Comparison of ENCODE assay signal across 8 cellular contexts in genomic region chr2:126971481-126972271, GRCh38.
DNase-seq lines count a peak whose midpoint lies in the region; ATAC-seq and TF ChIP-seq lines count a peak whose summit lies in the region.

No MANE protein-coding gene starts in this region.

- POLR2A ChIA-PET in SK-N-SH (lab: Yijun Ruan, JAX), result no interaction called here

- H2AFZ ChIP-seq in Karpas-422 (ENCODE audit: low read length), result 0 out of 2 replicates have a peak overlapping the region, but pooled peaks have one; percentile 39
- peak overlapping the region; percentile 79; the same call in 1 of the 2 replicates for H2AFZ ChIP-seq in SK-N-SH (ENCODE audit: low read depth)

- intact Hi-C loops in posterior vena cava (cut with DNase I), result no loop called here

- no peaks in the 10 kb centered on the region for H3K4me1 Mint-ChIP-seq in activated naive CD4-positive, alpha-beta T cell treated with anti-CD3 and anti-CD28 coated beads, Interleukin-2, amount 50 U/mL, for 24 hours
- H3K4me1 Mint-ChIP-seq in glutamatergic neuron (ENCODE audit: low read depth, unreplicated experiment), result peaks cover 4% of the 10 kb centered on the region

- ATAC-seq in GM21786 (IDR thresholded peaks at IDR 0.05; ENCODE audit: unreplicated experiment) (peak; percentile 92), upper lobe of left lung (ENCODE audit: low FRiP score in 2 of 2) (peak; percentile 88 to 93)

- TF ChIP-seq POLR2A in upper lobe of left lung (IDR thresholded peaks at IDR 0.05), result no peak

- DNase-seq in EH (ENCODE audit: low read depth) (peak; percentile 74), Karpas-422 (peak; percentile 89), SK-N-SH (peak; percentile 92), glutamatergic neuron (peak; percentile 85), posterior vena cava (ENCODE audit: low spot score) (peak; percentile 93), upper lobe of left lung (peak; percentile 71 to 92)

- peak overlapping the region; percentile 29; the same call in 1 of the 2 replicates for H3K4me3 ChIP-seq in Karpas-422 (ENCODE audit: low read length)
- H3K4me3 ChIP-seq in SK-N-SH (ENCODE audit: low read depth in 2 of 2, low read length in 1 of 2), result peak overlapping the region; percentile 38 to 59; a peak in 3 of 4 replicates
- peak overlapping the region; percentile 11 to 45 (median 38) for H3K4me3 ChIP-seq in upper lobe of left lung

- CTCF ChIA-PET in SK-N-SH (lab: Yijun Ruan, JAX), result interaction anchor here (0.6 to 3.2 kb wide), 71 partner anchors 8 to 1229 kb away, joined by 3 to 80 read pairs (median 4); no protein-coding TSS in a partner anchor

- H4K20me1 ChIP-seq in Karpas-422 (ENCODE audit: insufficient read depth, low read depth, low read length) (no peaks in the 10 kb centered on the region), SK-N-SH (ENCODE audit: insufficient read depth) (no peaks in the 10 kb centered on the region)

- H3K4me1 ChIP-seq in Karpas-422 (ENCODE audit: low read length) (peaks cover 10% of the 10 kb centered on the region), SK-N-SH (ENCODE audit: control insufficient read depth in 1 of 2, insufficient read depth in 2 of 2, low read depth in 1 of 2, low read length in 1 of 2) (peaks cover 0 to 21% of the 10 kb centered on the region in 2 experiments; a peak in 1 of 4 replicates), upper lobe of left lung (peaks cover 7 to 25% (median 9%) of the 10 kb centered on the region in 4 donors)

- no peaks in the 10 kb centered on the region for H3K36me3 Mint-ChIP-seq in activated naive CD4-positive, alpha-beta T cell treated with anti-CD3 and anti-CD28 coated beads, Interleukin-2, amount 50 U/mL, for 24 hours
- no peaks in the 10 kb centered on the region for H3K36me3 Mint-ChIP-seq in glutamatergic neuron (ENCODE audit: unreplicated experiment)

- no peak overlapping the region for H3K27ac Mint-ChIP-seq in activated naive CD4-positive, alpha-beta T cell treated with anti-CD3 and anti-CD28 coated beads, Interleukin-2, amount 50 U/mL, for 24 hours
- no peak overlapping the region for H3K27ac Mint-ChIP-seq in glutamatergic neuron (ENCODE audit: unreplicated experiment)

- no peaks in the 10 kb centered on the region for H3K9me2 ChIP-seq in Karpas-422 (replicated peaks; ENCODE audit: insufficient read depth, low read length)
- H3K9me2 ChIP-seq in SK-N-SH, result no peaks in the 10 kb centered on the region

- H3K27me3 ChIP-seq in Karpas-422 (ENCODE audit: low read length) (no peaks in the 10 kb centered on the region), SK-N-SH (ENCODE audit: insufficient read depth) (peaks cover 17% of the 10 kb centered on the region; the same call in 1 of the 2 replicates), upper lobe of left lung (no peaks in the 10 kb centered on the region)

- H3K27ac ChIP-seq in Karpas-422 (ENCODE audit: low read length), result no peak overlapping the region
- H3K27ac ChIP-seq in SK-N-SH (ENCODE audit: low read depth in 2 of 2, low read length in 1 of 2), result no peak overlapping the region
- H3K27ac ChIP-seq in upper lobe of left lung, result no peak overlapping the region

- H3K9me3 ChIP-seq in Karpas-422 (ENCODE audit: low read length) (no peaks in the 10 kb centered on the region), SK-N-SH (no peaks in the 10 kb centered on the region), upper lobe of left lung (no peaks in the 10 kb centered on the region)

- H3K79me2 ChIP-seq in Karpas-422 (ENCODE audit: low read length) (no peaks in the 10 kb centered on the region), SK-N-SH (ENCODE audit: insufficient read depth) (no peaks in the 10 kb centered on the region)

- H3K4me2 ChIP-seq in Karpas-422 (ENCODE audit: low read depth, low read length, poor library complexity, severe bottlenecking), result peak overlapping the region; percentile 47
- peak overlapping the region; percentile 85 for H3K4me2 ChIP-seq in SK-N-SH

- TF ChIP-seq EP300 in SK-N-SH (IDR thresholded peaks at IDR 0.05; ENCODE audit: borderline replicate concordance in 1 of 2, low read depth in 1 of 2, low read length in 1 of 2) (no peak), upper lobe of left lung (IDR thresholded peaks at IDR 0.05) (no peak)

- 31% methylated on average over 19 of the region's 43 CpGs for WGBS in SK-N-SH (ENCODE audit: low lambda C conversion rate)
- WGBS in upper lobe of left lung, 2 donors, result 13 to 38% methylated on average over 16 to 34 of the region's 43 CpGs

- no peaks in the 10 kb centered on the region for H3F3A ChIP-seq in SK-N-SH (replicated peaks; ENCODE audit: insufficient read depth)

- H3K4me3 Mint-ChIP-seq in activated naive CD4-positive, alpha-beta T cell treated with anti-CD3 and anti-CD28 coated beads, Interleukin-2, amount 50 U/mL, for 24 hours, result peak overlapping the region; percentile 68
- H3K4me3 Mint-ChIP-seq in glutamatergic neuron (ENCODE audit: unreplicated experiment), result no peak overlapping the region

- no peaks in the 10 kb centered on the region for H3K9me3 Mint-ChIP-seq in activated naive CD4-positive, alpha-beta T cell treated with anti-CD3 and anti-CD28 coated beads, Interleukin-2, amount 50 U/mL, for 24 hours
- peaks cover 2% of the 10 kb centered on the region for H3K9me3 Mint-ChIP-seq in glutamatergic neuron (ENCODE audit: unreplicated experiment)

- peaks cover 24% of the 10 kb centered on the region for H3K27me3 Mint-ChIP-seq in activated naive CD4-positive, alpha-beta T cell treated with anti-CD3 and anti-CD28 coated beads, Interleukin-2, amount 50 U/mL, for 24 hours
- H3K27me3 Mint-ChIP-seq in glutamatergic neuron (ENCODE audit: unreplicated experiment), result no peaks in the 10 kb centered on the region

- H3K9ac ChIP-seq in Karpas-422 (ENCODE audit: low read length), result peak overlapping the region; percentile 43
- no peak overlapping the region for H3K9ac ChIP-seq in SK-N-SH

- peak; percentile 82 for TF ChIP-seq CTCF in SK-N-SH (IDR thresholded peaks at IDR 0.05)
- TF ChIP-seq CTCF in glutamatergic neuron (IDR thresholded peaks at IDR 0.05; ENCODE audit: partially characterized antibody, unreplicated experiment), result peak; percentile 99
- peak; percentile 89 to 96 (median 94) for TF ChIP-seq CTCF in upper lobe of left lung (IDR thresholded peaks at IDR 0.05)

- TF ChIP-seq RAD21 in SK-N-SH (IDR thresholded peaks at IDR 0.05; ENCODE audit: low read length), result peak; percentile 95

- H3K36me3 ChIP-seq in Karpas-422 (ENCODE audit: insufficient read depth, low read length) (no peaks in the 10 kb centered on the region), SK-N-SH (replicated peaks in 1 of 2; ENCODE audit: control insufficient read depth in 1 of 2, insufficient read depth in 2 of 2, low read length in 1 of 2) (no peaks in the 10 kb centered on the region), upper lobe of left lung (no peaks in the 10 kb centered on the region)

TF ChIP-seq in SK-N-SH, 30 proteins besides CTCF, POLR2A, EP300 and RAD21 (continues in another document):
- TF ChIP-seq GABPA (IDR thresholded peaks at IDR 0.05; ENCODE audit: low read depth) (no peak), TEAD4 (IDR thresholded peaks at IDR 0.05; ENCODE audit: borderline replicate concordance, insufficient read depth) (no peak), GATA2 (CRISPR knock-in tag; IDR thresholded peaks at IDR 0.05) (no peak), YY1 (IDR thresholded peaks at IDR 0.05; ENCODE audit: low read depth) (no peak), ZBTB33 (IDR thresholded peaks at IDR 0.05; ENCODE audit: borderline replicate concordance, low read depth) (no peak), SIN3A (IDR thresholded peaks at IDR 0.05; ENCODE audit: borderline replicate concordance, low read depth, low read length) (no peak), MXI1 (IDR thresholded peaks at IDR 0.05; ENCODE audit: low read depth, low read length) (peak; percentile 49; the same call in 1 of the 2 replicates), TCF12 (IDR thresholded peaks at IDR 0.05) (no peak)
- TF ChIP-seq, protein P1, sequence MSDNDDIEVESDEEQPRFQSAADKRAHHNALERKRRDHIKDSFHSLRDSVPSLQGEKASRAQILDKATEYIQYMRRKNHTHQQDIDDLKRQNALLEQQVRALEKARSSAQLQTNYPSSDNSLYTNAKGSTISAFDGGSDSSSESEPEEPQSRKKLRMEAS (IDR thresholded peaks at IDR 0.05; ENCODE audit: low read depth), result 0 out of 2 replicates have a peak, but pooled peaks have one; percentile 19
